ENCODE assay signal across 8 cellular contexts in genomic region chr19:46009530-46010510, GRCh38. TPM values are rescaled to one million over a fixed set of nuclear protein-coding genes. Genes with fewer than 3 reads are reported as not detected.
DNase-seq lines count a peak whose midpoint lies in the region; ATAC-seq lines count a peak whose summit lies in the region.

No MANE protein-coding gene starts in this region.

- POLR2A ChIA-PET in activated CD4-positive, alpha-beta memory T cell treated with anti-CD3 and anti-CD28 coated beads, Interleukin-2, amount 10 ng/mL, durations not matched to agents 7 days and 5 days (lab: Charles Lee), result interaction anchor here (1.0 kb wide), 1 partner anchor 10 kb away, joined by 3 read pairs; no protein-coding TSS in a partner anchor

- ATAC-seq in effector memory CD8-positive, alpha-beta T cell (replicated peaks), result peak; percentile 67
- no peak for ATAC-seq in GM19455 (IDR thresholded peaks at IDR 0.05; ENCODE audit: unreplicated experiment)

- H3K4me3 Mint-ChIP-seq in activated CD4-positive, alpha-beta memory T cell treated with anti-CD3 and anti-CD28 coated beads, Interleukin-2, amount 10 ng/mL, durations not matched to agents 7 days and 5 days, result no peak overlapping the region
- no peak overlapping the region for H3K4me3 Mint-ChIP-seq in effector memory CD8-positive, alpha-beta T cell

- H4K20me1 ChIP-seq in GM23248 (ENCODE audit: insufficient read depth), result no peaks in the 10 kb centered on the region

- no peaks in the 10 kb centered on the region for H3K9me3 Mint-ChIP-seq in activated CD4-positive, alpha-beta memory T cell treated with anti-CD3 and anti-CD28 coated beads, Interleukin-2, amount 10 ng/mL, durations not matched to agents 7 days and 5 days
- no peaks in the 10 kb centered on the region for H3K9me3 Mint-ChIP-seq in effector memory CD8-positive, alpha-beta T cell

- H3K27me3 ChIP-seq in GM23248 (replicated peaks; ENCODE audit: insufficient read depth), result no peaks in the 10 kb centered on the region

- H3K9ac ChIP-seq in GM23248, result no peak overlapping the region

- no peaks in the 10 kb centered on the region for H3K4me1 ChIP-seq in GM23248 (ENCODE audit: insufficient read depth)

- no peak overlapping the region for H3K4me2 ChIP-seq in GM23248 (ENCODE audit: unreplicated experiment)

- H3K27ac ChIP-seq in GM23248, result no peak overlapping the region

- H3K27me3 Mint-ChIP-seq in activated CD4-positive, alpha-beta memory T cell treated with anti-CD3 and anti-CD28 coated beads, Interleukin-2, amount 10 ng/mL, durations not matched to agents 7 days and 5 days, result peaks cover 6% of the 10 kb centered on the region
- peaks cover 4 to 6% of the 10 kb centered on the region in 2 donors for H3K27me3 Mint-ChIP-seq in effector memory CD8-positive, alpha-beta T cell

- WGBS in GM23248 (ENCODE audit: low coverage in 1 of 2, low lambda C conversion rate in 2 of 2, missing lambda C conversion rate in 2 of 2), 2 experiments, result 59 to 61% methylated on average over 26 to 28 of the region's 28 CpGs

- no peaks in the 10 kb centered on the region for H3F3A ChIP-seq in GM23248 (ENCODE audit: insufficient read depth)

- H3K4me1 Mint-ChIP-seq in activated CD4-positive, alpha-beta memory T cell treated with anti-CD3 and anti-CD28 coated beads, Interleukin-2, amount 10 ng/mL, durations not matched to agents 7 days and 5 days, result peaks cover 7% of the 10 kb centered on the region
- H3K4me1 Mint-ChIP-seq in effector memory CD8-positive, alpha-beta T cell (ENCODE audit: low read depth in 2 of 2), result peaks cover 7 to 8% of the 10 kb centered on the region in 2 donors

- no peak overlapping the region for H3K27ac Mint-ChIP-seq in activated CD4-positive, alpha-beta memory T cell treated with anti-CD3 and anti-CD28 coated beads, Interleukin-2, amount 10 ng/mL, durations not matched to agents 7 days and 5 days
- H3K27ac Mint-ChIP-seq in effector memory CD8-positive, alpha-beta T cell, result no peak overlapping the region

- CTCF ChIA-PET in activated CD4-positive, alpha-beta memory T cell treated with anti-CD3 and anti-CD28 coated beads, Interleukin-2, amount 10 ng/mL, durations not matched to agents 7 days and 5 days (lab: Charles Lee), result interaction anchor here (0.7 to 1.8 kb wide), 6 partner anchors 14 to 255 kb away, joined by 3 to 7 read pairs (median 4); partner anchors contain the start of genes CCDC61, MYPOP and SIX5

- H3K79me2 ChIP-seq in GM23248 (ENCODE audit: insufficient read depth), result no peaks in the 10 kb centered on the region

- no peak overlapping the region for H2AFZ ChIP-seq in GM23248

- in situ Hi-C loops in GM23248 (cut with MboI), result no loop called here

- H3K4me3 ChIP-seq in GM23248, result no peak overlapping the region

- no peaks in the 10 kb centered on the region for H3K9me3 ChIP-seq in GM23248 (ENCODE audit: low read depth)

- no peaks in the 10 kb centered on the region for H3K36me3 ChIP-seq in GM23248 (ENCODE audit: low read depth)

- H3K36me3 Mint-ChIP-seq in activated CD4-positive, alpha-beta memory T cell treated with anti-CD3 and anti-CD28 coated beads, Interleukin-2, amount 10 ng/mL, durations not matched to agents 7 days and 5 days (ENCODE audit: low read depth), result no peaks in the 10 kb centered on the region
- peaks cover 13% of the 10 kb centered on the region for H3K36me3 Mint-ChIP-seq in effector memory CD8-positive, alpha-beta T cell (ENCODE audit: insufficient read depth)

- H3K9me2 ChIP-seq in GM23248 (ENCODE audit: insufficient read depth), result no peaks in the 10 kb centered on the region

- peak; percentile 81 for DNase-seq in AG08396 (ENCODE audit: low spot score)
- DNase-seq in GM23248, result peak; percentile 65
- DNase-seq in NCI-H460 (ENCODE audit: extremely low read depth, low read depth), result peak; percentile 55
- peak; percentile 73 for DNase-seq in activated CD4-positive, alpha-beta memory T cell treated with anti-CD3 and anti-CD28 coated beads, Interleukin-2, amount 10 ng/mL, durations not matched to agents 7 days and 5 days
- peak; percentile 58 to 61 (median 60) for DNase-seq in effector memory CD8-positive, alpha-beta T cell
- peak; percentile 73 for DNase-seq in midbrain (lab: John Stamatoyannopoulos, UW)
- DNase-seq in stimulated activated CD8-positive, alpha-beta memory T cell treated with anti-CD3 and anti-CD28 coated beads, Interleukin-4, amount 100 ng/mL, for 48 hours, result peak; percentile 82

RNA-seq across cellular contexts. Expression of gene PGLYRP1, which starts 13.0 kb away (rescaled TPM):
- total RNA-seq in GM23248 (2014; rRNA removed; shearing (Covaris generic)), result not detected in 2 replicates
- not detected in 2 replicates for polyA plus RNA-seq in GM23248 (2016; fragmentation: Nextera tagmentation; extraction: Ambion mirVana)
- total RNA-seq in NCI-H460 (2014; rRNA removed; shearing (Covaris generic)), result not detected in 2 replicates
- not detected in 2 replicates for polyA plus RNA-seq in NCI-H460 (2014; cell fraction: nucleus; rRNA removed)
- not detected for total RNA-seq in activated CD4-positive, alpha-beta memory T cell treated with anti-CD3 and anti-CD28 coated beads, Interleukin-2, amount 10 ng/mL, durations not matched to agents 7 days and 5 days

RNA-seq across cellular contexts. Expression of gene CCDC61, which starts 14.6 kb away (rescaled TPM):
- 6.9 and 9.0 TPM in 2 replicates for total RNA-seq in GM23248 (2014; rRNA removed; shearing (Covaris generic))
- 1.6 and 2.6 TPM in 2 replicates for polyA plus RNA-seq in GM23248 (2016; fragmentation: Nextera tagmentation; extraction: Ambion mirVana)
- total RNA-seq in NCI-H460 (2014; rRNA removed; shearing (Covaris generic)), result 1.5 and 3.7 TPM in 2 replicates
- polyA plus RNA-seq in NCI-H460 (2014; cell fraction: nucleus; rRNA removed), result 6.5 and 8.1 TPM in 2 replicates
- 10 to 100 TPM; 24.3 to 24.7 TPM for total RNA-seq in activated CD4-positive, alpha-beta memory T cell treated with anti-CD3 and anti-CD28 coated beads, Interleukin-2, amount 10 ng/mL, durations not matched to agents 7 days and 5 days

RNA-seq across cellular contexts. Expression of gene IGFL4, which starts 31.0 kb away (rescaled TPM):
- not detected in 2 replicates for total RNA-seq in GM23248 (2014; rRNA removed; shearing (Covaris generic))
- not detected in 2 replicates for polyA plus RNA-seq in GM23248 (2016; fragmentation: Nextera tagmentation; extraction: Ambion mirVana)
- total RNA-seq in NCI-H460 (2014; rRNA removed; shearing (Covaris generic)), result 0.25 TPM in 1 of 2 replicates, not detected in the other
- polyA plus RNA-seq in NCI-H460 (2014; cell fraction: nucleus; rRNA removed), result not detected in 2 replicates
- not detected for total RNA-seq in activated CD4-positive, alpha-beta memory T cell treated with anti-CD3 and anti-CD28 coated beads, Interleukin-2, amount 10 ng/mL, durations not matched to agents 7 days and 5 days

RNA-seq across cellular contexts. Expression of gene NOVA2, which starts 36.2 kb away (rescaled TPM):
- not detected in 2 replicates for total RNA-seq in GM23248 (2014; rRNA removed; shearing (Covaris generic))
- not detected in 2 replicates for polyA plus RNA-seq in GM23248 (2016; fragmentation: Nextera tagmentation; extraction: Ambion mirVana)
- total RNA-seq in NCI-H460 (2014; rRNA removed; shearing (Covaris generic)), result 0.06 TPM in 1 of 2 replicates, not detected in the other
- not detected in 2 replicates for polyA plus RNA-seq in NCI-H460 (2014; cell fraction: nucleus; rRNA removed)
- total RNA-seq in activated CD4-positive, alpha-beta memory T cell treated with anti-CD3 and anti-CD28 coated beads, Interleukin-2, amount 10 ng/mL, durations not matched to agents 7 days and 5 days, result under 1 TPM; 0.15 to 0.30 TPM
